In genomic region chr10:54342058-54342457, GRCh38 we compare ENCODE assay signal across 16 cellular contexts.
DNase-seq lines count a peak whose midpoint lies in the region; ATAC-seq and TF ChIP-seq lines count a peak whose summit lies in the region.
"Had no signal": no experiment of that assay in that cellular context is flagged by ENCODE, and none has a peak within 500 bp of the region (broad histone marks: within the 10 kb centered on the region; RNA-seq: fewer than 3 reads in every experiment).

No MANE protein-coding gene starts in this region.

- no peak for TF ChIP-seq RAD21 in SK-N-SH (IDR thresholded peaks at IDR 0.05; ENCODE audit: low read length)

- no peak for TF ChIP-seq CTCF in HEK293 (tag by site-specific recombination; IDR thresholded peaks at IDR 0.05)
- no peak for TF ChIP-seq CTCF in endodermal cell (conservative IDR thresholded peaks at IDR 0.05)
- TF ChIP-seq CTCF in SK-N-SH (IDR thresholded peaks at IDR 0.05), result no peak
- no peak for TF ChIP-seq CTCF in mucosa of descending colon (IDR thresholded peaks at IDR 0.05)

- H4K20me1 ChIP-seq in SK-N-SH (ENCODE audit: insufficient read depth), result no peaks in the 10 kb centered on the region
- H4K20me1 ChIP-seq: BLaER1 treated with 17β-estradiol and CSF1 and Interleukin-3, amounts not matched to agents 10 nM and 100 nM had no signal

- intact Hi-C loops in mucosa of descending colon (cut with DNase I, micrococcal nuclease), result no loop called here

- peaks cover 36% of the 10 kb centered on the region for H3K9me3 Mint-ChIP-seq in endodermal cell

- no peak overlapping the region for H2AFZ ChIP-seq in SK-N-SH (ENCODE audit: low read depth)

- CTCF ChIA-PET in HEK293 (lab: Yijun Ruan, JAX), result no interaction called here
- CTCF ChIA-PET in SK-N-SH (lab: Yijun Ruan, JAX), result no interaction called here

- H3K27me3 ChIP-seq in endodermal cell (ENCODE audit: control insufficient read depth, insufficient read depth, low read length, poor library complexity, severe bottlenecking) (no peaks in the 10 kb centered on the region), SK-N-SH (ENCODE audit: insufficient read depth) (no peaks in the 10 kb centered on the region)
- H3K27me3 ChIP-seq: BLaER1 treated with 17β-estradiol and CSF1 and Interleukin-3, amounts not matched to agents 10 nM and 100 nM had no signal

- H3K4me2 ChIP-seq in SK-N-SH, result no peak overlapping the region
- H3K4me2 ChIP-seq: BLaER1 treated with 17β-estradiol and CSF1 and Interleukin-3, amounts not matched to agents 10 nM and 100 nM had no signal

- no peaks in the 10 kb centered on the region for H3F3A ChIP-seq in SK-N-SH (replicated peaks; ENCODE audit: insufficient read depth)

- no peaks in the 10 kb centered on the region for H3K4me1 Mint-ChIP-seq in endodermal cell
- H3K4me1 Mint-ChIP-seq: B cell had no signal

- H3K4me3 Mint-ChIP-seq in endodermal cell, result no peak overlapping the region
- H3K4me3 Mint-ChIP-seq: B cell; CD4-positive, alpha-beta T cell; CD8-positive, alpha-beta T cell had no signal

- no peaks in the 10 kb centered on the region for H3K79me2 ChIP-seq in SK-N-SH (ENCODE audit: insufficient read depth)

- H3K27ac ChIP-seq in HEK293 (ENCODE audit: extremely low read depth, low read depth, low read length) (no peak overlapping the region), endodermal cell (ENCODE audit: low read depth, low read length) (no peak overlapping the region), SK-N-SH (ENCODE audit: low read depth in 2 of 2, low read length in 1 of 2) (no peak overlapping the region)
- H3K27ac ChIP-seq: BLaER1 treated with 17β-estradiol and CSF1 and Interleukin-3, amounts not matched to agents 10 nM and 100 nM; C4-2B had no signal

- no peaks in the 10 kb centered on the region for H3K9me2 ChIP-seq in SK-N-SH

- H3K36me3 ChIP-seq in HEK293 (ENCODE audit: control insufficient read depth in 2 of 2, insufficient read depth in 1 of 2, low read length in 2 of 2) (no peaks in the 10 kb centered on the region), endodermal cell (ENCODE audit: control insufficient read depth, insufficient read depth, low read length) (no peaks in the 10 kb centered on the region), SK-N-SH (replicated peaks in 1 of 2; ENCODE audit: control insufficient read depth in 1 of 2, insufficient read depth in 2 of 2, low read length in 1 of 2) (no peaks in the 10 kb centered on the region), mucosa of descending colon (ENCODE audit: low read depth) (no peaks in the 10 kb centered on the region)

- no peak for ATAC-seq in mucosa of descending colon
- ATAC-seq: CD8-positive, alpha-beta T cell had no signal

- no peak for TF ChIP-seq EP300 in SK-N-SH (IDR thresholded peaks at IDR 0.05; ENCODE audit: borderline replicate concordance in 1 of 2, low read depth in 1 of 2, low read length in 1 of 2)

- 84 to 85% methylated on average over 2 of the region's 2 CpGs for WGBS in endodermal cell (ENCODE audit: insufficient coverage in 1 of 2, insufficient read length in 1 of 2), 2 experiments
- 13% methylated on average over 2 of the region's 2 CpGs for WGBS in SK-N-SH (ENCODE audit: low lambda C conversion rate)

- H3K27ac Mint-ChIP-seq in endodermal cell, result no peak overlapping the region
- H3K27ac Mint-ChIP-seq: B cell; CD4-positive, alpha-beta T cell; CD8-positive, alpha-beta T cell had no signal

- POLR2A ChIA-PET in HEK293 (lab: Yijun Ruan, JAX), result no interaction called here
- POLR2A ChIA-PET in SK-N-SH (lab: Yijun Ruan, JAX), result no interaction called here

- H3K9ac ChIP-seq in endodermal cell (ENCODE audit: extremely low read depth, low read length, poor library complexity, severe bottlenecking), result no peak overlapping the region
- no peak overlapping the region for H3K9ac ChIP-seq in SK-N-SH
- H3K9ac ChIP-seq: BLaER1 treated with 17β-estradiol and CSF1 and Interleukin-3, amounts not matched to agents 10 nM and 100 nM had no signal

- H3K9me3 ChIP-seq in HEK293 (ENCODE audit: control insufficient read depth, insufficient read depth, low read depth, low read length), result no peaks in the 10 kb centered on the region
- peaks cover 33% of the 10 kb centered on the region for H3K9me3 ChIP-seq in endodermal cell (ENCODE audit: control insufficient read depth, low read length)
- no peaks in the 10 kb centered on the region for H3K9me3 ChIP-seq in SK-N-SH
- H3K9me3 ChIP-seq in mucosa of descending colon, result peaks cover 7% of the 10 kb centered on the region

- H3K4me3 ChIP-seq in HEK293 (ENCODE audit: low read depth, low read length) (no peak overlapping the region), endodermal cell (ENCODE audit: low read length) (peak overlapping the region; percentile 56), SK-N-SH (ENCODE audit: low read depth in 2 of 2, low read length in 1 of 2) (no peak overlapping the region), mucosa of descending colon (no peak overlapping the region)
- H3K4me3 ChIP-seq: BLaER1 treated with 17β-estradiol and CSF1 and Interleukin-3, amounts not matched to agents 10 nM and 100 nM had no signal

- H3K36me3 Mint-ChIP-seq in endodermal cell (ENCODE audit: low read depth), result no peaks in the 10 kb centered on the region
- H3K36me3 Mint-ChIP-seq: CD8-positive, alpha-beta T cell had no signal

- H3K4me1 ChIP-seq in HEK293 (ENCODE audit: control insufficient read depth, insufficient read depth, low read length), result no peaks in the 10 kb centered on the region
- H3K4me1 ChIP-seq in endodermal cell (ENCODE audit: control insufficient read depth, insufficient read depth, low read length), result no peaks in the 10 kb centered on the region
- no peaks in the 10 kb centered on the region for H3K4me1 ChIP-seq in SK-N-SH (ENCODE audit: control insufficient read depth in 1 of 2, insufficient read depth in 2 of 2, low read depth in 1 of 2, low read length in 1 of 2)
- H3K4me1 ChIP-seq in mucosa of descending colon (ENCODE audit: low read depth), result no peaks in the 10 kb centered on the region
- H3K4me1 ChIP-seq: Caco-2 had no signal

- H3K27me3 Mint-ChIP-seq in endodermal cell (ENCODE audit: insufficient read depth), result no peaks in the 10 kb centered on the region
- H3K27me3 Mint-ChIP-seq: B cell; CD4-positive, alpha-beta T cell had no signal

- DNase-seq in endodermal cell (no peak), SK-N-SH (no peak), mucosa of descending colon (no peak), NCI-H2227 (lab: John Stamatoyannopoulos, UW; ENCODE audit: unreplicated experiment) (no peak)
- DNase-seq: 8988T; AML-193; Caco-2; Calu3; CD4-positive, alpha-beta T cell; CD8-positive, alpha-beta T cell; DMS79 treated with DMSO at 0.1 percent for 48 hours; GF-D8 had no signal

TF ChIP-seq in HEK293, 187 proteins besides CTCF, POLR2A, EP300 and RAD21:
- TF ChIP-seq SETDB1 (IDR thresholded peaks at IDR 0.05; ENCODE audit: insufficient read length, low read length) (peak; percentile 49), ZNF701 (tag by site-specific recombination; IDR thresholded peaks at IDR 0.05) (no peak), ZNF23 (tag by site-specific recombination; IDR thresholded peaks at IDR 0.05; ENCODE audit: borderline replicate concordance) (no peak), ZNF585B (tag by site-specific recombination; IDR thresholded peaks at IDR 0.05) (peak; percentile 84), ZNF184 (tag by site-specific recombination; IDR thresholded peaks at IDR 0.05) (no peak), TRIM28 (IDR thresholded peaks at IDR 0.05; ENCODE audit: borderline replicate concordance, low read length) (peak; percentile 81; the same call in 1 of the 2 replicates)

TF ChIP-seq in SK-N-SH, 30 proteins besides CTCF, POLR2A, EP300 and RAD21:
- TF ChIP-seq JUND (IDR thresholded peaks at IDR 0.05) (no peak), MAX (IDR thresholded peaks at IDR 0.05; ENCODE audit: low read depth) (no peak), NFIC (IDR thresholded peaks at IDR 0.05; ENCODE audit: borderline replicate concordance) (no peak), USF1 (IDR thresholded peaks at IDR 0.05; ENCODE audit: borderline replicate concordance, low read depth) (no peak), SMC3 (IDR thresholded peaks at IDR 0.05; ENCODE audit: low read depth, low read length) (no peak)
TF ChIP-seq in SK-N-SH: peak in this region for 0.
